ENCODE assay signal across 9 cellular contexts in the genomic region with DNA sequence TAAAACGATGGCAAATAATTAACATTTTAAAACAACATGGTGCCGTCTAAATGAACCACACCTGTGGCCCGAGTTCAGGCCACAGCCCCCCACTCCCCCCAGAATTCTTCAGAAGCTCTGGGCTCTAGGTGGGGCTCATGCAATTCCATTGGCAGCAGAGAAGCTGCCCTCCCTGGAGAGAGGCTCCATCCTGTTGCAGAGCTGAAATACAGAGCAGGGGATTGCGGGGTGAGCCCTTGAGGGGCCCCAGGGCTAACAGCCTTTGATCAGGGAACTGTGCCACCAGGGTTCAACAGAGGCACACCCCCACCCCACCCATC.
DNase-seq lines count a peak whose midpoint lies in the region; ATAC-seq, FAIRE-seq and TF ChIP-seq lines count a peak whose summit lies in the region.
"Had no signal": no experiment of that assay in that cellular context is flagged by ENCODE, and none has a peak within 500 bp of the region (broad histone marks: within the 10 kb centered on the region; RNA-seq: fewer than 3 reads in every experiment).

No MANE protein-coding gene starts in this region.

- TF ChIP-seq EP300 in GM12878 (IDR thresholded peaks at IDR 0.05; ENCODE audit: borderline replicate concordance in 1 of 2, control insufficient read depth in 1 of 2, low read depth in 2 of 2, low read length in 2 of 2) = no peak

- no peak overlapping the region for H3K9ac ChIP-seq in GM12878 (ENCODE audit: control insufficient read depth, insufficient read depth, low read length)
- H3K9ac ChIP-seq in mucosa of stomach (ENCODE audit: low read length) = peak overlapping the region; percentile 78

- H2AFZ ChIP-seq in GM12878 (ENCODE audit: control insufficient read depth, low read depth, low read length) = no peak overlapping the region

- BruUV-seq in GM12878 (replicated peaks; lab: Mats Ljungman, UMichigan) = no TSS peak

- peak overlapping the region in 1 of 12 donors; percentile 77 for H3K4me3 ChIP-seq in heart left ventricle
- peak overlapping the region; percentile 95; the same call in 1 of the 2 replicates for H3K4me3 ChIP-seq in GM12878
- no peak overlapping the region for H3K4me3 ChIP-seq in mucosa of stomach (ENCODE audit: low read length)
- H3K4me3 ChIP-seq in upper lobe of right lung = no peak overlapping the region

- no peak for TF ChIP-seq RAD21 in GM12878 (IDR thresholded peaks at IDR 0.05; ENCODE audit: insufficient read depth, low read depth, low read length)

- peaks cover 28% of the 10 kb centered on the region for H3K79me2 ChIP-seq in GM12878 (ENCODE audit: control insufficient read depth, insufficient read depth, low read length)

- H3K4me1 ChIP-seq in heart left ventricle = peaks cover 17 to 80% (median 64%) of the 10 kb centered on the region in 12 donors
- peaks cover 30% of the 10 kb centered on the region for H3K4me1 ChIP-seq in GM12878 (ENCODE audit: control insufficient read depth, insufficient read depth, low read length)
- H3K4me1 ChIP-seq in mucosa of stomach (ENCODE audit: control insufficient read depth, insufficient read depth, low read length) = peaks cover 63% of the 10 kb centered on the region
- peaks cover 52% of the 10 kb centered on the region for H3K4me1 ChIP-seq in upper lobe of right lung

- no peak for ATAC-seq in heart left ventricle
- ATAC-seq in GM12878 = no peak
- no peak for ATAC-seq in upper lobe of right lung

- POLR2A ChIA-PET in GM12878 (lab: Charles Lee) = interaction anchor here (0.9 kb wide), 1 partner anchor 116 kb away, joined by 3 read pairs; no protein-coding TSS in a partner anchor

- SMC1A ChIA-PET in GM12878 (lab: Charles Lee; ENCODE audit: uncharacterized antibody, unreplicated experiment) = interaction anchor here (0.8 to 1.0 kb wide), 3 partner anchors 12 to 87 kb away, joined by 3 read pairs; no protein-coding TSS in a partner anchor

- RAD21 ChIA-PET in GM12878 (lab: Charles Lee; ENCODE audit: unreplicated experiment) = interaction anchor here (0.6 to 1.2 kb wide), 4 partner anchors 14 to 405 kb away, joined by 3 to 4 read pairs (median 3); no protein-coding TSS in a partner anchor

- H3K27ac ChIP-seq in heart left ventricle (peak overlapping the region; percentile 59 to 99 (median 96)), GM12878 (ENCODE audit: control insufficient read depth, insufficient read depth) (0 out of 2 replicates have a peak overlapping the region, but pooled peaks have one; percentile 4), upper lobe of right lung (peak overlapping the region; percentile 85)

- no peak for DNase-seq in heart left ventricle
- no peak for DNase-seq in cardiac septum (ENCODE audit: low spot score)
- no peak for DNase-seq in GM12878 (ENCODE audit: low read depth, low spot score)
- DNase-seq in upper lobe of right lung = no peak
- no peak for DNase-seq in activated CD8-positive, alpha-beta memory T cell treated with anti-CD3 and anti-CD28 coated beads for 24 hours
- DNase-seq in NCI-H1930 (lab: John Stamatoyannopoulos, UW) = no peak
- DNase-seq in NCI-H524 treated with DMSO at 0.1 percent for 48 hours (lab: John Stamatoyannopoulos, UW) = no peak
- DNase-seq: stimulated activated naive CD4-positive, alpha-beta T cell treated with Interleukin-2 at 50 U/mL for 16 hours had no signal

- H3K36me3 ChIP-seq in heart left ventricle (peaks cover 0 to 10% (median 0%) of the 10 kb centered on the region in 9 donors), GM12878 (ENCODE audit: control insufficient read depth in 2 of 2, insufficient read depth in 2 of 2, low read length in 1 of 2) (no peaks in the 10 kb centered on the region; a peak in 1 of 4 replicates), mucosa of stomach (ENCODE audit: control insufficient read depth, insufficient read depth, low read length) (no peaks in the 10 kb centered on the region), upper lobe of right lung (no peaks in the 10 kb centered on the region)

- intact Hi-C loops in heart left ventricle (cut with DNase I) = loop anchor here in 1 of 10 donors (5.0 kb wide), 1 partner anchor 33 kb away; no protein-coding TSS in a partner anchor
- intact Hi-C loops in cardiac septum (cut with DNase I) = no loop called here
- intact Hi-C loops in GM12878 (cut with micrococcal nuclease; ENCODE audit: unreplicated experiment) = no loop called here
- intact Hi-C loops in upper lobe of right lung (cut with DNase I) = no loop called here

- whole genome bisulfite sequencing in heart left ventricle, 4 donors = 16 to 38% (median 28%) methylated on average over 3 to 4 of the region's 4 CpGs
- WGBS in GM12878 (ENCODE audit: insufficient coverage, insufficient replicate concordance, low lambda C conversion rate, missing lambda C conversion rate) = 44% methylated on average over 4 of the region's 4 CpGs

- no peaks in the 10 kb centered on the region for H3K27me3 ChIP-seq in heart left ventricle
- no peaks in the 10 kb centered on the region for H3K27me3 ChIP-seq in GM12878 (replicated peaks in 1 of 2; ENCODE audit: control insufficient read depth in 2 of 2, insufficient read depth in 2 of 2, low read length in 1 of 2)
- H3K27me3 ChIP-seq in mucosa of stomach (ENCODE audit: control insufficient read depth, insufficient read depth, low read length) = no peaks in the 10 kb centered on the region
- H3K27me3 ChIP-seq in upper lobe of right lung = no peaks in the 10 kb centered on the region

- TF ChIP-seq CTCF in heart left ventricle (IDR thresholded peaks at IDR 0.05) (no peak), GM12878 (IDR thresholded peaks at IDR 0.05 in 2 of 3, conservative IDR thresholded peaks at IDR 0.05 in 1 of 3; ENCODE audit: control insufficient read depth in 2 of 3, extremely low read depth in 1 of 3, insufficient read depth in 1 of 3, low read depth in 3 of 3, low read length in 3 of 3) (no peak), upper lobe of right lung (IDR thresholded peaks at IDR 0.05) (no peak)

- in situ Hi-C loops in GM12878 (cut with MboI) = no loop called here

- no peak for TF ChIP-seq POLR2A in heart left ventricle (IDR thresholded peaks at IDR 0.05)
- TF ChIP-seq POLR2A in GM12878 (IDR thresholded peaks at IDR 0.05; ENCODE audit: low read depth, low read length) = no peak

- FAIRE-seq in GM12878 (lab: Jason Lieb, UNC) = no peak

- H3K9me3 ChIP-seq in heart left ventricle = no peaks in the 10 kb centered on the region
- H3K9me3 ChIP-seq in GM12878 (replicated peaks; ENCODE audit: control insufficient read depth, insufficient read depth, low read length) = no peaks in the 10 kb centered on the region
- H3K9me3 ChIP-seq in mucosa of stomach (ENCODE audit: control insufficient read depth, low read length) = no peaks in the 10 kb centered on the region
- no peaks in the 10 kb centered on the region for H3K9me3 ChIP-seq in upper lobe of right lung

- CTCF ChIA-PET in GM12878 (lab: Yijun Ruan, JAX) = interaction anchor here (1.0 to 1.9 kb wide), 7 partner anchors 12 to 223 kb away, joined by 3 to 9 read pairs (median 3); no protein-coding TSS in a partner anchor

- no peaks in the 10 kb centered on the region for H4K20me1 ChIP-seq in GM12878 (ENCODE audit: control insufficient read depth, insufficient read depth)

- H3K4me2 ChIP-seq in GM12878 (ENCODE audit: control insufficient read depth, insufficient read depth) = peak overlapping the region; percentile 49; the same call in 1 of the 2 replicates

TF ChIP-seq in GM12878, 131 proteins besides CTCF, POLR2A, EP300 and RAD21:
- no peak for TF ChIP-seq ATF7 (IDR thresholded peaks at IDR 0.05; ENCODE audit: low read depth)
- TF ChIP-seq RCOR1 (conservative IDR thresholded peaks at IDR 0.05; ENCODE audit: low read depth, low read length) = no peak
- no peak for TF ChIP-seq SRF (IDR thresholded peaks at IDR 0.05; ENCODE audit: low read depth in 2 of 2, low read length in 2 of 2)
- no peak for TF ChIP-seq FOXK2 (IDR thresholded peaks at IDR 0.05)
- TF ChIP-seq, protein P1, sequence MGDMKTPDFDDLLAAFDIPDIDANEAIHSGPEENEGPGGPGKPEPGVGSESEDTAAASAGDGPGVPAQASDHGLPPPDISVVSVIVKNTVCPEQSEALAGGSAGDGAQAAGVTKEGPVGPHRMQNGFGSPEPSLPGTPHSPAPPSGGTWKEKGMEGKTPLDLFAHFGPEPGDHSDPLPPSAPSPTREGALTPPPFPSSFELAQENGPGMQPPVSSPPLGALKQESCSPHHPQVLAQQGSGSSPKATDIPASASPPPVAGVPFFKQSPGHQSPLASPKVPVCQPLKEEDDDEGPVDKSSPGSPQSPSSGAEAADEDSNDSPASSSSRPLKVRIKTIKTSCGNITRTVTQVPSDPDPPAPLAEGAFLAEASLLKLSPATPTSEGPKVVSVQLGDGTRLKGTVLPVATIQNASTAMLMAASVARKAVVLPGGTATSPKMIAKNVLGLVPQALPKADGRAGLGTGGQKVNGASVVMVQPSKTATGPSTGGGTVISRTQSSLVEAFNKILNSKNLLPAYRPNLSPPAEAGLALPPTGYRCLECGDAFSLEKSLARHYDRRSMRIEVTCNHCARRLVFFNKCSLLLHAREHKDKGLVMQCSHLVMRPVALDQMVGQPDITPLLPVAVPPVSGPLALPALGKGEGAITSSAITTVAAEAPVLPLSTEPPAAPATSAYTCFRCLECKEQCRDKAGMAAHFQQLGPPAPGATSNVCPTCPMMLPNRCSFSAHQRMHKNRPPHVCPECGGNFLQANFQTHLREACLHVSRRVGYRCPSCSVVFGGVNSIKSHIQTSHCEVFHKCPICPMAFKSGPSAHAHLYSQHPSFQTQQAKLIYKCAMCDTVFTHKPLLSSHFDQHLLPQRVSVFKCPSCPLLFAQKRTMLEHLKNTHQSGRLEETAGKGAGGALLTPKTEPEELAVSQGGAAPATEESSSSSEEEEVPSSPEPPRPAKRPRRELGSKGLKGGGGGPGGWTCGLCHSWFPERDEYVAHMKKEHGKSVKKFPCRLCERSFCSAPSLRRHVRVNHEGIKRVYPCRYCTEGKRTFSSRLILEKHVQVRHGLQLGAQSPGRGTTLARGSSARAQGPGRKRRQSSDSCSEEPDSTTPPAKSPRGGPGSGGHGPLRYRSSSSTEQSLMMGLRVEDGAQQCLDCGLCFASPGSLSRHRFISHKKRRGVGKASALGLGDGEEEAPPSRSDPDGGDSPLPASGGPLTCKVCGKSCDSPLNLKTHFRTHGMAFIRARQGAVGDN (IDR thresholded peaks at IDR 0.05) = no peak
- no peak for TF ChIP-seq HDAC2 (IDR thresholded peaks at IDR 0.05)
- no peak for TF ChIP-seq RBBP5 (conservative IDR thresholded peaks at IDR 0.05)
- no peak for TF ChIP-seq MYB (IDR thresholded peaks at IDR 0.05; ENCODE audit: borderline replicate concordance, low read depth, low read length)

Comparison
In these comparisons a context has a peak if more than half of its experiments do, and no peak if none do; other contexts are left out.
1. H3K27ac ChIP-seq: peak in every context shown above with its lines; median percentile 96 in heart left ventricle; 85 in upper lobe of right lung; 4 in GM12878.